In genomic region chr2:3263487-3263886, GRCh38 we compare ENCODE assay signal across 14 cellular contexts.
A peak's percentile ranks its signal among the peaks of the same experiment; 100 is the strongest.
DNase-seq lines count a peak whose midpoint lies in the region; TF ChIP-seq lines count a peak whose summit lies in the region.
"Had no signal": no experiment of that assay in that cellular context is flagged by ENCODE, and none has a peak within 500 bp of the region (broad histone marks: within the 10 kb centered on the region; RNA-seq: fewer than 3 reads in every experiment).

No MANE protein-coding gene starts in this region.

- no peaks in the 10 kb centered on the region for H3K9me3 Mint-ChIP-seq in CD14-positive monocyte
- peaks cover 1% of the 10 kb centered on the region for H3K9me3 Mint-ChIP-seq in glutamatergic neuron (ENCODE audit: unreplicated experiment)
- no peaks in the 10 kb centered on the region for H3K9me3 Mint-ChIP-seq in neural progenitor cell
- H3K9me3 Mint-ChIP-seq: CD4-positive, alpha-beta T cell had no signal

- H2AFZ ChIP-seq in neural progenitor cell (replicated peaks) (no peak overlapping the region), Karpas-422 (ENCODE audit: low read length) (no peak overlapping the region)
- H2AFZ ChIP-seq: GM23248 had no signal

- H3K4me2 ChIP-seq in neural progenitor cell (no peak overlapping the region), Karpas-422 (ENCODE audit: low read depth, low read length, poor library complexity, severe bottlenecking) (no peak overlapping the region)

- H3K4me1 ChIP-seq in neural progenitor cell: peaks cover 14% of the 10 kb centered on the region
- peaks cover 0 to 13% (median 5%) of the 10 kb centered on the region in 6 donors for H3K4me1 ChIP-seq in spleen
- H3K4me1 ChIP-seq in SJCRH30: no peaks in the 10 kb centered on the region
- no peaks in the 10 kb centered on the region for H3K4me1 ChIP-seq in Karpas-422 (ENCODE audit: low read length)
- H3K4me1 ChIP-seq: BE2C, Caco-2 had no signal

- H3K4me3 ChIP-seq in neural progenitor cell (no peak overlapping the region), spleen (no peak overlapping the region), SJCRH30 (no peak overlapping the region), Karpas-422 (ENCODE audit: low read length) (no peak overlapping the region)
- H3K4me3 ChIP-seq: GM23248, HAP-1 had no signal

- DNase-seq in CD14-positive monocyte (ENCODE audit: low spot score): peak; percentile 23
- DNase-seq in glutamatergic neuron: no peak
- no peak for DNase-seq in neural progenitor cell (ENCODE audit: low spot score)
- peak; percentile 40 for DNase-seq in spleen
- DNase-seq in SJCRH30: no peak
- DNase-seq in mesenteric fat pad (ENCODE audit: low spot score): no peak
- DNase-seq in Karpas-422: no peak
- DNase-seq: ACHN; BE2C; C1 segment of cervical spinal cord; Caco-2; CD4-positive, alpha-beta T cell; GM23248 had no signal

- peaks cover 98% of the 10 kb centered on the region for H3K27me3 ChIP-seq in neural progenitor cell
- H3K27me3 ChIP-seq in spleen (replicated peaks in 1 of 7): no peaks in the 10 kb centered on the region
- H3K27me3 ChIP-seq in SJCRH30: no peaks in the 10 kb centered on the region
- no peaks in the 10 kb centered on the region for H3K27me3 ChIP-seq in Karpas-422 (ENCODE audit: low read length)
- H3K27me3 ChIP-seq: BE2C had no signal

- H3K27me3 Mint-ChIP-seq in CD14-positive monocyte (ENCODE audit: low read depth in 3 of 3): no peaks in the 10 kb centered on the region
- peaks cover 7% of the 10 kb centered on the region for H3K27me3 Mint-ChIP-seq in glutamatergic neuron (ENCODE audit: unreplicated experiment)
- H3K27me3 Mint-ChIP-seq in neural progenitor cell (ENCODE audit: insufficient read depth, low read depth): peaks cover 16% of the 10 kb centered on the region
- H3K27me3 Mint-ChIP-seq: CD4-positive, alpha-beta T cell had no signal

- H3K9ac ChIP-seq in neural progenitor cell (no peak overlapping the region), Karpas-422 (ENCODE audit: low read length) (no peak overlapping the region)
- H3K9ac ChIP-seq: GM23248 had no signal

- H3K36me3 Mint-ChIP-seq in CD14-positive monocyte (peaks cover 9 to 10% of the 10 kb centered on the region in 2 donors), glutamatergic neuron (ENCODE audit: unreplicated experiment) (no peaks in the 10 kb centered on the region), neural progenitor cell (peaks cover 11% of the 10 kb centered on the region)

- 95 to 98% (median 98%) methylated on average over 13 to 16 of the region's 16 CpGs for WGBS in spleen, 5 donors

- H3K4me1 Mint-ChIP-seq in CD14-positive monocyte (peaks cover 12% of the 10 kb centered on the region), glutamatergic neuron (ENCODE audit: low read depth, unreplicated experiment) (peaks cover 17% of the 10 kb centered on the region), neural progenitor cell (peaks cover 45% of the 10 kb centered on the region)

- H3K27ac Mint-ChIP-seq in CD14-positive monocyte: no peak overlapping the region
- H3K27ac Mint-ChIP-seq in glutamatergic neuron (ENCODE audit: unreplicated experiment): peak overlapping the region; percentile 48
- H3K27ac Mint-ChIP-seq in neural progenitor cell: peak overlapping the region; percentile 53
- H3K27ac Mint-ChIP-seq: CD4-positive, alpha-beta T cell had no signal

- no peak for TF ChIP-seq POLR2A in spleen (IDR thresholded peaks at IDR 0.05)

- intact Hi-C loops in CD14-positive monocyte (cut with micrococcal nuclease): no loop called here
- intact Hi-C loops in spleen (cut with DNase I; ENCODE audit: low total_unique reads): no loop called here

- H3K27ac ChIP-seq in neural progenitor cell (no peak overlapping the region), spleen (no peak overlapping the region), SJCRH30 (no peak overlapping the region), Karpas-422 (ENCODE audit: low read length) (no peak overlapping the region)
- H3K27ac ChIP-seq: GM23248 had no signal

- TF ChIP-seq CTCF in CD14-positive monocyte (IDR thresholded peaks at IDR 0.05): no peak
- TF ChIP-seq CTCF in glutamatergic neuron (IDR thresholded peaks at IDR 0.05; ENCODE audit: partially characterized antibody, unreplicated experiment): no peak
- TF ChIP-seq CTCF in neural progenitor cell (IDR thresholded peaks at IDR 0.05): no peak
- no peak for TF ChIP-seq CTCF in spleen (IDR thresholded peaks at IDR 0.05 in 8 of 11, conservative IDR thresholded peaks at IDR 0.05 in 3 of 11)

- peaks cover 12% of the 10 kb centered on the region for H3K79me2 ChIP-seq in neural progenitor cell (ENCODE audit: low read depth)
- peaks cover 38% of the 10 kb centered on the region for H3K79me2 ChIP-seq in Karpas-422 (ENCODE audit: low read length)

- H3K9me2 ChIP-seq in Karpas-422 (replicated peaks; ENCODE audit: insufficient read depth, low read length): no peaks in the 10 kb centered on the region

- no peaks in the 10 kb centered on the region for H3K36me3 ChIP-seq in neural progenitor cell
- peaks cover 0 to 21% (median 0%) of the 10 kb centered on the region in 6 donors for H3K36me3 ChIP-seq in spleen
- no peaks in the 10 kb centered on the region for H3K36me3 ChIP-seq in SJCRH30
- H3K36me3 ChIP-seq in Karpas-422 (ENCODE audit: insufficient read depth, low read length): no peaks in the 10 kb centered on the region
- H3K36me3 ChIP-seq: BE2C, HAP-1 had no signal

- peaks cover 97% of the 10 kb centered on the region for H4K20me1 ChIP-seq in neural progenitor cell (ENCODE audit: low read depth)
- no peaks in the 10 kb centered on the region for H4K20me1 ChIP-seq in Karpas-422 (ENCODE audit: insufficient read depth, low read depth, low read length)

- H3K9me3 ChIP-seq in neural progenitor cell (ENCODE audit: low read depth) (no peaks in the 10 kb centered on the region), spleen (no peaks in the 10 kb centered on the region), SJCRH30 (replicated peaks) (no peaks in the 10 kb centered on the region), Karpas-422 (ENCODE audit: low read length) (no peaks in the 10 kb centered on the region)
- H3K9me3 ChIP-seq: BE2C, Caco-2, HAP-1 had no signal

- H3K4me3 Mint-ChIP-seq in CD14-positive monocyte: no peak overlapping the region
- H3K4me3 Mint-ChIP-seq in glutamatergic neuron (ENCODE audit: unreplicated experiment): no peak overlapping the region
- no peak overlapping the region for H3K4me3 Mint-ChIP-seq in neural progenitor cell
- H3K4me3 Mint-ChIP-seq: CD4-positive, alpha-beta T cell had no signal

- peaks cover 9% of the 10 kb centered on the region for H3F3A ChIP-seq in neural progenitor cell (ENCODE audit: low read depth)

Comparison
In these comparisons a context has a peak if more than half of its experiments do, and no peak if none do; other contexts are left out.
1. DNase-seq: peak in CD14-positive monocyte (single experiment) and spleen (single experiment); none in glutamatergic neuron (single experiment), neural progenitor cell (single experiment), SJCRH30 (0 of 2), mesenteric fat pad (single experiment) and Karpas-422 (single experiment).
2. H3K27ac Mint-ChIP-seq: peak in glutamatergic neuron (single experiment) and neural progenitor cell (single experiment); none in CD14-positive monocyte (0 of 7).